ENCODE assay signal across 8 cellular contexts in genomic region chr2:160278101-160278888, GRCh38.
DNase-seq lines count a peak whose midpoint lies in the region; ATAC-seq and TF ChIP-seq lines count a peak whose summit lies in the region.

No MANE protein-coding gene starts in this region.

- CTCF ChIA-PET in activated CD4-positive, alpha-beta T cell treated with anti-CD3 and anti-CD28 coated beads, Interleukin-2, amount 10 ng/mL, durations not matched to agents 7 days and 5 days (lab: Charles Lee): interaction anchor here (1.1 kb wide), 1 partner anchor 8 kb away, joined by 6 read pairs; no protein-coding TSS in a partner anchor

- no peaks in the 10 kb centered on the region for H3K9me3 Mint-ChIP-seq in activated naive CD4-positive, alpha-beta T cell treated with anti-CD3 and anti-CD28 coated beads, Interleukin-2, amount 50 U/mL, for 72 hours
- no peaks in the 10 kb centered on the region for H3K9me3 Mint-ChIP-seq in stimulated activated naive CD8-positive, alpha-beta T cell treated with anti-CD3 and anti-CD28 coated beads, Interleukin-15, amount 100 ng/mL, for 72 hours
- H3K9me3 Mint-ChIP-seq in progenitor cell of endocrine pancreas (ENCODE audit: low read depth): no peaks in the 10 kb centered on the region
- no peaks in the 10 kb centered on the region for H3K9me3 Mint-ChIP-seq in activated CD4-positive, alpha-beta T cell treated with anti-CD3 and anti-CD28 coated beads, Interleukin-2, amount 10 ng/mL, durations not matched to agents 7 days and 5 days

- H3K27me3 Mint-ChIP-seq in stimulated activated naive CD8-positive, alpha-beta T cell treated with anti-CD3 and anti-CD28 coated beads, Interleukin-15, amount 100 ng/mL, for 72 hours: no peaks in the 10 kb centered on the region
- H3K27me3 Mint-ChIP-seq in progenitor cell of endocrine pancreas: no peaks in the 10 kb centered on the region
- H3K27me3 Mint-ChIP-seq in activated CD4-positive, alpha-beta T cell treated with anti-CD3 and anti-CD28 coated beads, Interleukin-2, amount 10 ng/mL, durations not matched to agents 7 days and 5 days: no peaks in the 10 kb centered on the region

- peak; percentile 45 to 59 for ATAC-seq in activated naive CD4-positive, alpha-beta T cell treated with anti-CD3 and anti-CD28 coated beads, Interleukin-2, amount 50 U/mL, for 72 hours
- ATAC-seq in HG02973 (IDR thresholded peaks at IDR 0.05; ENCODE audit: unreplicated experiment): peak; percentile 73
- peak; percentile 77 for ATAC-seq in stimulated activated naive CD8-positive, alpha-beta T cell treated with anti-CD3 and anti-CD28 coated beads, Interleukin-15, amount 100 ng/mL, for 72 hours

- H3K27ac ChIP-seq in breast epithelium: peak overlapping the region; percentile 18 to 66

- H3K4me3 Mint-ChIP-seq in stimulated activated naive CD8-positive, alpha-beta T cell treated with anti-CD3 and anti-CD28 coated beads, Interleukin-15, amount 100 ng/mL, for 72 hours: no peak overlapping the region
- H3K4me3 Mint-ChIP-seq in progenitor cell of endocrine pancreas (ENCODE audit: low read depth): no peak overlapping the region
- H3K4me3 Mint-ChIP-seq in activated CD4-positive, alpha-beta T cell treated with anti-CD3 and anti-CD28 coated beads, Interleukin-2, amount 10 ng/mL, durations not matched to agents 7 days and 5 days: no peak overlapping the region

- peaks cover 19% of the 10 kb centered on the region for H3K4me1 Mint-ChIP-seq in stimulated activated naive CD8-positive, alpha-beta T cell treated with anti-CD3 and anti-CD28 coated beads, Interleukin-15, amount 100 ng/mL, for 72 hours
- peaks cover 27% of the 10 kb centered on the region for H3K4me1 Mint-ChIP-seq in progenitor cell of endocrine pancreas (ENCODE audit: low read depth)
- H3K4me1 Mint-ChIP-seq in activated CD4-positive, alpha-beta T cell treated with anti-CD3 and anti-CD28 coated beads, Interleukin-2, amount 10 ng/mL, durations not matched to agents 7 days and 5 days: peaks cover 36% of the 10 kb centered on the region

- no peaks in the 10 kb centered on the region for H3K27me3 ChIP-seq in breast epithelium

- TF ChIP-seq POLR2A in breast epithelium (IDR thresholded peaks at IDR 0.05): no peak

- POLR2A ChIA-PET in activated CD4-positive, alpha-beta T cell treated with anti-CD3 and anti-CD28 coated beads, Interleukin-2, amount 10 ng/mL, durations not matched to agents 7 days and 5 days (lab: Charles Lee): no interaction called here

- no peak for DNase-seq in activated naive CD4-positive, alpha-beta T cell treated with anti-CD3 and anti-CD28 coated beads, Interleukin-2, amount 50 U/mL, for 72 hours (ENCODE audit: low spot score in 2 of 2)
- DNase-seq in activated naive CD4-positive, alpha-beta T cell treated with anti-CD3 and anti-CD28 coated beads, Interleukin-2, amount 50 U/mL, for 16 hours: no peak
- DNase-seq in breast epithelium (ENCODE audit: low spot score in 2 of 2): no peak
- no peak for DNase-seq in stimulated activated naive CD8-positive, alpha-beta T cell treated with anti-CD3 and anti-CD28 coated beads, Interleukin-15, amount 100 ng/mL, for 72 hours
- no peak for DNase-seq in progenitor cell of endocrine pancreas (ENCODE audit: low spot score, unreplicated experiment)
- DNase-seq in NCI-H345 (lab: John Stamatoyannopoulos, UW): no peak
- no peak for DNase-seq in activated CD4-positive, alpha-beta T cell treated with anti-CD3 and anti-CD28 coated beads, Interleukin-2, amount 10 ng/mL, durations not matched to agents 7 days and 5 days

- H3K4me1 ChIP-seq in breast epithelium: no peaks in the 10 kb centered on the region

- H3K9me3 ChIP-seq in breast epithelium: no peaks in the 10 kb centered on the region

- no peaks in the 10 kb centered on the region for H3K36me3 ChIP-seq in breast epithelium

- intact Hi-C loops in breast epithelium (cut with DNase I; ENCODE audit: low total_unique reads): no loop called here

- H3K4me3 ChIP-seq in breast epithelium: no peak overlapping the region

- H3K36me3 Mint-ChIP-seq in activated naive CD4-positive, alpha-beta T cell treated with anti-CD3 and anti-CD28 coated beads, Interleukin-2, amount 50 U/mL, for 72 hours: peaks cover 17 to 42% of the 10 kb centered on the region in 2 donors
- H3K36me3 Mint-ChIP-seq in progenitor cell of endocrine pancreas (ENCODE audit: insufficient read depth): peaks cover 29% of the 10 kb centered on the region
- peaks cover 85% of the 10 kb centered on the region for H3K36me3 Mint-ChIP-seq in activated CD4-positive, alpha-beta T cell treated with anti-CD3 and anti-CD28 coated beads, Interleukin-2, amount 10 ng/mL, durations not matched to agents 7 days and 5 days (ENCODE audit: low read depth)

- peak overlapping the region in 1 of 2 donors; percentile 89 for H3K27ac Mint-ChIP-seq in activated naive CD4-positive, alpha-beta T cell treated with anti-CD3 and anti-CD28 coated beads, Interleukin-2, amount 50 U/mL, for 72 hours
- peak overlapping the region; percentile 42 to 77 for H3K27ac Mint-ChIP-seq in stimulated activated naive CD8-positive, alpha-beta T cell treated with anti-CD3 and anti-CD28 coated beads, Interleukin-15, amount 100 ng/mL, for 72 hours
- H3K27ac Mint-ChIP-seq in progenitor cell of endocrine pancreas: no peak overlapping the region
- H3K27ac Mint-ChIP-seq in activated CD4-positive, alpha-beta T cell treated with anti-CD3 and anti-CD28 coated beads, Interleukin-2, amount 10 ng/mL, durations not matched to agents 7 days and 5 days: no peak overlapping the region

- TF ChIP-seq CTCF in breast epithelium (IDR thresholded peaks at IDR 0.05) (no peak), progenitor cell of endocrine pancreas (IDR thresholded peaks at IDR 0.05; ENCODE audit: unreplicated experiment) (no peak)

Comparison
In these comparisons a context has a peak if more than half of its experiments do, and no peak if none do; other contexts are left out.
1. H3K27ac Mint-ChIP-seq: peak in stimulated activated naive CD8-positive, alpha-beta T cell treated with anti-CD3 and anti-CD28 coated beads, Interleukin-15, amount 100 ng/mL, for 72 hours (2 of 2); none in progenitor cell of endocrine pancreas (single experiment) and activated CD4-positive, alpha-beta T cell treated with anti-CD3 and anti-CD28 coated beads, Interleukin-2, amount 10 ng/mL, durations not matched to agents 7 days and 5 days (single experiment).
2. Peak in every context shown above with its lines, with median percentiles within 50 percentile points of each other: ATAC-seq.